ENCODE assay signal across 1 cellular context in the genomic region with DNA sequence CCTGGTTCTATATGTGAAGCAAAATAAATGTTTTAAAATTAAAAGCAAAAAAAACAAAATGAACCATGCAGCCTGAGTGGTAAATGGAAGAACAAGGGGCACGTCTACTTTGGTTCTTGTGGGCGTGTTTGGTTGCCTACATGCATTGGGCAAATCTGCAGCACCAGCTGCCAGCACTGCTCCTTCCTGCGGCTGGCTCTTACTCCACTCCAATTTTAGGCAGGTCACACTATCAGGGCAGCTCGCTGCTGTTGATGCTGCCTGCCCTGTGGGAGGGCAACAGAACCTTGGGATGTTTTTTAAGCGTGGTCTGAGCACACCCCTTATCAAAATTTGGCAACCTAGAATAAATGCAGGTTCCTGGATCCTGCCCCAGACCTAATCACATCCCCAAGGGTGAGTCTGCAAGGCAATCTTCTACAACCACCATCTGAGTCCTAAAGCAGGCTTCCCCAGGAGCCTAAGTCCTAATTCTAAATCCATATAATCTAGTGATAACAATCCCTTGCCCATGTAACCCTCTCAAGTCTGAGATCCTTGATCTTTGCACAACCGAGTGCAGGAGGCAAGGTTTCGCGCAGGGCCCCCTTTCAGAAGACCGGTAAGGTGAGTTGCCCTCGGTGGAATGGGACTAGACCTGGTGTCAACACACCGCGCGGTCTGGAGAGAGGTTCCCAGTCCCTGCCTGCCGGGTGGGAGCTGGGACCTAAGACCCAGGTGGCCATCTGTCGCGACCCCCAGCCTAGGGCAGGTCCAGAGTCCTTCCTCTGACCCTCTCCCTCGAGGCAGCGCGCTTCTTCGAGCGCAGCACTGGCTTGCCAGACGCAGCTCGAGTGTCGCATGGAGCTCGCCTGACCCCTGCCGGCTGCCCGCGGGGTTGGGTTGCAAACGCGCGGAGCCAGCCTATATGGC.
TF ChIP-seq lines count a peak whose summit lies in the region.

No MANE protein-coding gene starts in this region.

TF ChIP-seq in GM23338, 12 proteins besides CTCF, POLR2A, EP300 and RAD21 (continued from another document):
- TF ChIP-seq, protein P1, sequence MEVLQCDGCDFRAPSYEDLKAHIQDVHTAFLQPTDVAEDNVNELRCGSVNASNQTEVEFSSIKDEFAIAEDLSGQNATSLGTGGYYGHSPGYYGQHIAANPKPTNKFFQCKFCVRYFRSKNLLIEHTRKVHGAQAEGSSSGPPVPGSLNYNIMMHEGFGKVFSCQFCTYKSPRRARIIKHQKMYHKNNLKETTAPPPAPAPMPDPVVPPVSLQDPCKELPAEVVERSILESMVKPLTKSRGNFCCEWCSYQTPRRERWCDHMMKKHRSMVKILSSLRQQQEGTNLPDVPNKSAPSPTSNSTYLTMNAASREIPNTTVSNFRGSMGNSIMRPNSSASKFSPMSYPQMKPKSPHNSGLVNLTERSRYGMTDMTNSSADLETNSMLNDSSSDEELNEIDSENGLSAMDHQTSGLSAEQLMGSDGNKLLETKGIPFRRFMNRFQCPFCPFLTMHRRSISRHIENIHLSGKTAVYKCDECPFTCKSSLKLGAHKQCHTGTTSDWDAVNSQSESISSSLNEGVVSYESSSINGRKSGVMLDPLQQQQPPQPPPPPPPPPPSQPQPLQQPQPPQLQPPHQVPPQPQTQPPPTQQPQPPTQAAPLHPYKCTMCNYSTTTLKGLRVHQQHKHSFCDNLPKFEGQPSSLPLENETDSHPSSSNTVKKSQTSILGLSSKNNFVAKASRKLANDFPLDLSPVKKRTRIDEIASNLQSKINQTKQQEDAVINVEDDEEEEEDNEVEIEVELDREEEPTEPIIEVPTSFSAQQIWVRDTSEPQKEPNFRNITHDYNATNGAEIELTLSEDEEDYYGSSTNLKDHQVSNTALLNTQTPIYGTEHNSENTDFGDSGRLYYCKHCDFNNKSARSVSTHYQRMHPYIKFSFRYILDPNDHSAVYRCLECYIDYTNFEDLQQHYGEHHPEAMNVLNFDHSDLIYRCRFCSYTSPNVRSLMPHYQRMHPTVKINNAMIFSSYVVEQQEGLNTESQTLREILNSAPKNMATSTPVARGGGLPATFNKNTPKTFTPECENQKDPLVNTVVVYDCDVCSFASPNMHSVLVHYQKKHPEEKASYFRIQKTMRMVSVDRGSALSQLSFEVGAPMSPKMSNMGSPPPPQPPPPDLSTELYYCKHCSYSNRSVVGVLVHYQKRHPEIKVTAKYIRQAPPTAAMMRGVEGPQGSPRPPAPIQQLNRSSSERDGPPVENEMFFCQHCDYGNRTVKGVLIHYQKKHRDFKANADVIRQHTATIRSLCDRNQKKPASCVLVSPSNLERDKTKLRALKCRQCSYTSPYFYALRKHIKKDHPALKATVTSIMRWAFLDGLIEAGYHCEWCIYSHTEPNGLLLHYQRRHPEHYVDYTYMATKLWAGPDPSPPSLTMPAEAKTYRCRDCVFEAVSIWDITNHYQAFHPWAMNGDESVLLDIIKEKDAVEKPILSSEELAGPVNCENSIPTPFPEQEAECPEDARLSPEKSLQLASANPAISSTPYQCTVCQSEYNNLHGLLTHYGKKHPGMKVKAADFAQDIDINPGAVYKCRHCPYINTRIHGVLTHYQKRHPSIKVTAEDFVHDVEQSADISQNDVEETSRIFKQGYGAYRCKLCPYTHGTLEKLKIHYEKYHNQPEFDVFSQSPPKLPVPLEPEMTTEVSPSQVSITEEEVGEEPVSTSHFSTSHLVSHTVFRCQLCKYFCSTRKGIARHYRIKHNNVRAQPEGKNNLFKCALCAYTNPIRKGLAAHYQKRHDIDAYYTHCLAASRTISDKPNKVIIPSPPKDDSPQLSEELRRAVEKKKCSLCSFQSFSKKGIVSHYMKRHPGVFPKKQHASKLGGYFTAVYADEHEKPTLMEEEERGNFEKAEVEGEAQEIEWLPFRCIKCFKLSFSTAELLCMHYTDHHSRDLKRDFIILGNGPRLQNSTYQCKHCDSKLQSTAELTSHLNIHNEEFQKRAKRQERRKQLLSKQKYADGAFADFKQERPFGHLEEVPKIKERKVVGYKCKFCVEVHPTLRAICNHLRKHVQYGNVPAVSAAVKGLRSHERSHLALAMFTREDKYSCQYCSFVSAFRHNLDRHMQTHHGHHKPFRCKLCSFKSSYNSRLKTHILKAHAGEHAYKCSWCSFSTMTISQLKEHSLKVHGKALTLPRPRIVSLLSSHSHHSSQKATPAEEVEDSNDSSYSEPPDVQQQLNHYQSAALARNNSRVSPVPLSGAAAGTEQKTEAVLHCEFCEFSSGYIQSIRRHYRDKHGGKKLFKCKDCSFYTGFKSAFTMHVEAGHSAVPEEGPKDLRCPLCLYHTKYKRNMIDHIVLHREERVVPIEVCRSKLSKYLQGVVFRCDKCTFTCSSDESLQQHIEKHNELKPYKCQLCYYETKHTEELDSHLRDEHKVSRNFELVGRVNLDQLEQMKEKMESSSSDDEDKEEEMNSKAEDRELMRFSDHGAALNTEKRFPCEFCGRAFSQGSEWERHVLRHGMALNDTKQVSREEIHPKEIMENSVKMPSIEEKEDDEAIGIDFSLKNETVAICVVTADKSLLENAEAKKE (CRISPR knock-in tag; IDR thresholded peaks at IDR 0.05): no peak
- TF ChIP-seq STAT1 (IDR thresholded peaks at IDR 0.05; ENCODE audit: unreplicated experiment): no peak
